8 cellular contexts compared by ENCODE assay signal in the genomic region with DNA sequence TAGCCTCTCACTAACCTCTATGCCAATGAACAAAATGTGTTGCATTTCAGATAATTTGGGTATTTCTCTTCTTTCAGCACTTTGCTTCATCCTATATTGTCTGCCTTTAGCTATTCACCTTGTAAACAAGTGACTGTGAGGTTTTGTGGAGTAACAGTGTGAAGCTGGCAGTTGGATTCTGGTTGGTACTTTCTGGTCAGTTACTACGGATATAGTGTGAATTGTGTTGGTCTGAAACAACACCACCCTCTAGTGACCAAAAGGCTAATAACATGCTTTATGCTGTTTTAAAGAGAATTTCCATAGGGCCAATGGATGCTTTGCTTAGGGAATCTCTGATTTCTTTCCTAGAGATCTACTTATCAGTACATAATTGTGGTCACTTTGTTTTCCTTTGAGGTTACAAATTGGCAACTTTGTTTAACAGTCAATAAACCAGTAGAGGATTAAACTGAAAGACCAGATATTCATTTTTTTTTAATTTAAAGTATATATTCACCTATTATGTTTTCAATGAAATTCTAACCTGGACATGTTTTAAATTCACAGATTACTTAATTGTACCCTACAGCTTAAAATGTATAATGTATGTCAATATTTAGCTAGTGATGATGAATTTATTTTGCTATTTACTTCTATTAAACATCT. TPM values are rescaled to one million over a fixed set of nuclear protein-coding genes. Genes with fewer than 3 reads are reported as not detected.
A peak's percentile ranks its signal among the peaks of the same experiment; 100 is the strongest.
DNase-seq lines count a peak whose midpoint lies in the region; ATAC-seq and TF ChIP-seq lines count a peak whose summit lies in the region.

No MANE protein-coding gene starts in this region.

- intact Hi-C loops in left ventricle myocardium inferior (cut with micrococcal nuclease), result loop anchor here (5.0 kb wide), 2 partner anchors 363 to 523 kb away; no protein-coding TSS in a partner anchor

- H3K9me3 ChIP-seq in left ventricle myocardium inferior (replicated peaks), result no peaks in the 10 kb centered on the region

- H3K4me3 Mint-ChIP-seq in activated naive CD8-positive, alpha-beta T cell treated with anti-CD3 and anti-CD28 coated beads, Interleukin-2, amount 50 U/mL, for 24 hours, result no peak overlapping the region

- peaks cover 20% of the 10 kb centered on the region for H3K4me1 ChIP-seq in left ventricle myocardium inferior

- ATAC-seq in GM19452 (IDR thresholded peaks at IDR 0.05; ENCODE audit: unreplicated experiment) (peak; percentile 50), HG03439 (IDR thresholded peaks at IDR 0.05; ENCODE audit: unreplicated experiment) (peak; percentile 73)
- peak; percentile 41 for ATAC-seq in activated naive CD8-positive, alpha-beta T cell treated with anti-CD3 and anti-CD28 coated beads, Interleukin-2, amount 50 U/mL, for 24 hours

- peaks cover 40% of the 10 kb centered on the region for H3K27me3 Mint-ChIP-seq in activated naive CD8-positive, alpha-beta T cell treated with anti-CD3 and anti-CD28 coated beads, Interleukin-2, amount 50 U/mL, for 24 hours

- no peaks in the 10 kb centered on the region for H3K36me3 Mint-ChIP-seq in activated naive CD8-positive, alpha-beta T cell treated with anti-CD3 and anti-CD28 coated beads, Interleukin-2, amount 50 U/mL, for 24 hours (ENCODE audit: low read depth)

- no peaks in the 10 kb centered on the region for H3K36me3 ChIP-seq in left ventricle myocardium inferior

- DNase-seq in DMS153 treated with DMSO at 0.1 percent for 48 hours (lab: John Stamatoyannopoulos, UW; ENCODE audit: unreplicated experiment), result peak; percentile 49
- peak; percentile 72 for DNase-seq in NCI-H345 (lab: John Stamatoyannopoulos, UW)
- DNase-seq in activated naive CD8-positive, alpha-beta T cell treated with anti-CD3 and anti-CD28 coated beads, Interleukin-2, amount 50 U/mL, for 24 hours, result no peak
- DNase-seq in left ventricle myocardium inferior, result no peak
- DNase-seq in retinal pigment epithelial cell (ENCODE audit: low read depth), result peak; percentile 20
- no peak for DNase-seq in stimulated activated CD4-positive, alpha-beta T cell treated with anti-CD3 and anti-CD28 coated beads, Interleukin-4, amount 100 ng/mL, for 4 hours

- H3K4me1 Mint-ChIP-seq in activated naive CD8-positive, alpha-beta T cell treated with anti-CD3 and anti-CD28 coated beads, Interleukin-2, amount 50 U/mL, for 24 hours, result peaks cover 21% of the 10 kb centered on the region

- H3K27ac Mint-ChIP-seq in activated naive CD8-positive, alpha-beta T cell treated with anti-CD3 and anti-CD28 coated beads, Interleukin-2, amount 50 U/mL, for 24 hours, result no peak overlapping the region

- peaks cover 40% of the 10 kb centered on the region for H3K27me3 ChIP-seq in left ventricle myocardium inferior (ENCODE audit: low read depth)

- H3K27ac ChIP-seq in left ventricle myocardium inferior (replicated peaks), result no peak overlapping the region

- H3K4me3 ChIP-seq in left ventricle myocardium inferior (no peak overlapping the region), retinal pigment epithelial cell (ENCODE audit: low read length) (no peak overlapping the region)

- no peaks in the 10 kb centered on the region for H3K9me3 Mint-ChIP-seq in activated naive CD8-positive, alpha-beta T cell treated with anti-CD3 and anti-CD28 coated beads, Interleukin-2, amount 50 U/mL, for 24 hours

- TF ChIP-seq CTCF in left ventricle myocardium inferior (IDR thresholded peaks at IDR 0.05; ENCODE audit: borderline replicate concordance), result peak; percentile 80
- TF ChIP-seq CTCF in retinal pigment epithelial cell (conservative IDR thresholded peaks at IDR 0.05; ENCODE audit: low read depth, low read length), result peak; percentile 76

RNA-seq across cellular contexts. Expression of a gene that starts 2.5 kb away (rescaled TPM):
- total RNA-seq in left ventricle myocardium inferior, result 2.6 TPM

RNA-seq across cellular contexts. Expression of a gene that starts 30.8 kb away (rescaled TPM):
- 58.5 TPM for total RNA-seq in left ventricle myocardium inferior

Comparison
In these comparisons a context has a peak if more than half of its experiments do, and no peak if none do; other contexts are left out.
1. DNase-seq: peak in DMS153 treated with DMSO at 0.1 percent for 48 hours (single experiment), NCI-H345 (single experiment) and retinal pigment epithelial cell (single experiment); none in activated naive CD8-positive, alpha-beta T cell treated with anti-CD3 and anti-CD28 coated beads, Interleukin-2, amount 50 U/mL, for 24 hours (single experiment), left ventricle myocardium inferior (single experiment) and stimulated activated CD4-positive, alpha-beta T cell treated with anti-CD3 and anti-CD28 coated beads, Interleukin-4, amount 100 ng/mL, for 4 hours (0 of 2).
2. Peak in every context shown above with its lines, with median percentiles within 50 percentile points of each other: ATAC-seq.